Comparison of ENCODE assay signal across 29 cellular contexts in genomic region chr9:70137577-70137976, GRCh38.
"Had no signal": no experiment of that assay in that cellular context is flagged by ENCODE, and none has a peak within 500 bp of the region (broad histone marks: within the 10 kb centered on the region; RNA-seq: fewer than 3 reads in every experiment).

No MANE protein-coding gene starts in this region.

- H3K4me3 ChIP-seq: esophagus squamous epithelium, heart right ventricle, left lung, pancreas, prostate gland, right atrium auricular region, spleen, testis, tibial artery had no signal

- H3K36me3 ChIP-seq: left lung, pancreas, prostate gland, spleen had no signal

- DNase-seq: cortex of kidney; effector memory CD8-positive, alpha-beta T cell; erythroblast; esophagus squamous epithelium; foreskin melanocyte; glutamatergic neuron; heart right ventricle; hypothalamus; left cardiac atrium; left lung; mesendoderm; midbrain; naive thymus-derived CD8-positive, alpha-beta T cell; nephron progenitor cell; nucleus accumbens; pancreas; spleen; stimulated activated CD4-positive, alpha-beta T cell treated with anti-CD3 and anti-CD28 coated beads, Interleukin-4, amount 100 ng/mL, for 4 hours; stimulated activated naive CD8-positive, alpha-beta T cell treated with anti-CD3 and anti-CD28 coated beads, Interleukin-15, Interleukin-2, amounts not matched to agents 100 U/mL and 50 U/mL, for 24 hours; substantia nigra; testis; tibial artery had no signal

- ATAC-seq: effector memory CD8-positive, alpha-beta T cell; left lung; naive thymus-derived CD8-positive, alpha-beta T cell; pancreas; sciatic nerve; stimulated activated memory B cell treated with anti-CD40 and anti-IgM and Interleukin-4, amounts not matched to agents 10 μg/mL and 1 μg/mL and 100 μg/mL, for 72 hours; stimulated activated naive CD8-positive, alpha-beta T cell treated with anti-CD3 and anti-CD28 coated beads, Interleukin-15, Interleukin-2, amounts not matched to agents 100 U/mL and 50 U/mL, for 24 hours had no signal

- FAIRE-seq: endometrium, keratinocyte, pancreas had no signal

- H3K4me1 ChIP-seq: left lung, pancreas, prostate gland, spleen, testis had no signal

- H3K9me3 Mint-ChIP-seq: effector memory CD8-positive, alpha-beta T cell; naive thymus-derived CD8-positive, alpha-beta T cell; stimulated activated memory B cell treated with anti-CD40 and anti-IgM and Interleukin-4, amounts not matched to agents 10 μg/mL and 1 μg/mL and 100 μg/mL, for 72 hours; type B pancreatic cell had no signal

- H3K27me3 Mint-ChIP-seq: type B pancreatic cell had no signal

- H3K36me3 Mint-ChIP-seq: stimulated activated memory B cell treated with anti-CD40 and anti-IgM and Interleukin-4, amounts not matched to agents 10 μg/mL and 1 μg/mL and 100 μg/mL, for 72 hours; type B pancreatic cell had no signal

- H3K27ac ChIP-seq: esophagus squamous epithelium, heart right ventricle, left lung, pancreas, prostate gland, right atrium auricular region, spleen, testis, tibial artery had no signal

- H3K4me3 Mint-ChIP-seq: effector memory CD8-positive, alpha-beta T cell; naive thymus-derived CD8-positive, alpha-beta T cell; nephron progenitor cell; stimulated activated memory B cell treated with anti-CD40 and anti-IgM and Interleukin-4, amounts not matched to agents 10 μg/mL and 1 μg/mL and 100 μg/mL, for 72 hours; type B pancreatic cell had no signal

- H3K4me1 Mint-ChIP-seq: naive thymus-derived CD8-positive, alpha-beta T cell; stimulated activated memory B cell treated with anti-CD40 and anti-IgM and Interleukin-4, amounts not matched to agents 10 μg/mL and 1 μg/mL and 100 μg/mL, for 72 hours had no signal

- H3K9me3 ChIP-seq: esophagus squamous epithelium, heart right ventricle, left lung, pancreas, prostate gland, right atrium auricular region, spleen, testis, tibial artery had no signal

- H3K27me3 ChIP-seq: esophagus squamous epithelium, heart right ventricle, left lung, pancreas, right atrium auricular region, spleen, testis, tibial artery had no signal

- H3K27ac Mint-ChIP-seq: effector memory CD8-positive, alpha-beta T cell; naive thymus-derived CD8-positive, alpha-beta T cell; nephron progenitor cell; stimulated activated memory B cell treated with anti-CD40 and anti-IgM and Interleukin-4, amounts not matched to agents 10 μg/mL and 1 μg/mL and 100 μg/mL, for 72 hours; type B pancreatic cell had no signal
